In the genomic region with DNA sequence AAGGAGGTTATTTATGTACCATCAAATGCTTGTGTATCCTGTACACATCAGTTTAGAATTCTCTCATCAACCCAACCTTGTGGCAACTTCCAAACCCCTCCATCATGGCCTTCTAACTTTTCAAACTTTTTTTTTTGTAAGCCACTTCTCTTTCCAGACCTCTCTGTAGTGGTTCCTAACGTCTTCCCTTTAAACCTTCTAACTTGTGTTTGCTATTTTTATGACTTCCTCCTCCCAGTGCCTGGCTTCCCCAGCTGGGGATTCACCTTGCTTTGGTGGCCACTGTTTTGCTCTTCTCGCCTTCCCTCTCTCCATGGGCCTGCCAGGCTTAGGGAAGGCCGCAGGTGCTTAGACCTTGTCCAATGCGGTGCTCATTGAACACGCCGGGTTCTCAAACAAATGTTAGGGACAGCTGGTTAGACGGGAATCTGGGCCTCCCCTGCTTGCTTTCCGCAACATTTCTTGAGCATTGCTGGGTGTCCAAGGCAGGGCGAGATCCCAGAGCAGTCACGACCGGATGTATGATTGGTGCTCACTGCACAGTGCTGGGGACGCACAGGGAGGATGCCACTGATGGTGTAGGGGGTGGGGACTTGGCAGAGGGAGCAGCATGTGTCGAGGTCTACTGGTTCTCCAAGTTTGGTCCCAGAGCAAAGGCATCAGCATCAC, we compare ENCODE assay signal across 10 cellular contexts. TPM values are rescaled to one million over a fixed set of nuclear protein-coding genes. Genes with fewer than 3 reads are reported as not detected.
A peak's percentile ranks its signal among the peaks of the same experiment; 100 is the strongest.
DNase-seq lines count a peak whose midpoint lies in the region; ATAC-seq and TF ChIP-seq lines count a peak whose summit lies in the region.
"Had no signal": no experiment of that assay in that cellular context is flagged by ENCODE, and none has a peak within 500 bp of the region (broad histone marks: within the 10 kb centered on the region; RNA-seq: fewer than 3 reads in every experiment).

No MANE protein-coding gene starts in this region.

- DNase-seq in activated naive CD4-positive, alpha-beta T cell treated with anti-CD3 and anti-CD28 coated beads, Interleukin-2, amount 50 U/mL, for 72 hours (ENCODE audit: low spot score in 2 of 2) = no peak
- DNase-seq in PC-9 (no peak), left ventricle myocardium superior (no peak), transverse colon (no peak), SKM-1 (lab: John Stamatoyannopoulos, UW; ENCODE audit: unreplicated experiment) (no peak), cerebellar cortex (ENCODE audit: low spot score) (no peak)
- DNase-seq in stimulated activated naive CD4-positive, alpha-beta T cell treated with Interleukin-2 at 50 U/mL for 16 hours (lab: John Stamatoyannopoulos, UW) = no peak
- DNase-seq: NCI-H2107 had no signal

- H3K4me1 ChIP-seq in PC-9 (replicated peaks; ENCODE audit: insufficient read depth) (0 out of 2 replicates have a peak, but pooled peaks cover 8% of the 10 kb centered on the region), transverse colon (peaks cover 4 to 33% (median 28%) of the 10 kb centered on the region in 4 donors)

- H3K9me3 Mint-ChIP-seq in activated naive CD4-positive, alpha-beta T cell treated with anti-CD3 and anti-CD28 coated beads, Interleukin-2, amount 50 U/mL, for 24 hours = no peaks in the 10 kb centered on the region
- no peaks in the 10 kb centered on the region for H3K9me3 Mint-ChIP-seq in activated naive CD4-positive, alpha-beta T cell treated with anti-CD3 and anti-CD28 coated beads, Interleukin-2, amount 50 U/mL, for 72 hours

- no peaks in the 10 kb centered on the region for H3K9me2 ChIP-seq in PC-9 (ENCODE audit: insufficient read depth)

- H3F3A ChIP-seq in PC-9 (ENCODE audit: insufficient read depth, low read depth) = peaks cover 20% of the 10 kb centered on the region; the same call in 1 of the 2 replicates

- H2AFZ ChIP-seq in PC-9 = peak overlapping the region; percentile 100

- no peak for ATAC-seq in activated naive CD4-positive, alpha-beta T cell treated with anti-CD3 and anti-CD28 coated beads, Interleukin-2, amount 50 U/mL, for 72 hours
- ATAC-seq in left ventricle myocardium superior = peak; percentile 6

- WGBS in transverse colon (ENCODE audit: low coverage in 1 of 2), 2 donors = 39 to 48% methylated on average over 7 to 13 of the region's 13 CpGs

- peaks cover 37% of the 10 kb centered on the region for H3K4me1 Mint-ChIP-seq in activated naive CD4-positive, alpha-beta T cell treated with anti-CD3 and anti-CD28 coated beads, Interleukin-2, amount 50 U/mL, for 24 hours

- no peaks in the 10 kb centered on the region for H3K36me3 ChIP-seq in PC-9 (ENCODE audit: low read depth)
- H3K36me3 ChIP-seq in transverse colon = no peaks in the 10 kb centered on the region
- H3K36me3 ChIP-seq: gastroesophageal sphincter had no signal

- H3K4me3 ChIP-seq in PC-9 = peak overlapping the region; percentile 61; the same call in 1 of the 2 replicates
- H3K4me3 ChIP-seq in transverse colon = no peak overlapping the region

- H3K27me3 Mint-ChIP-seq in activated naive CD4-positive, alpha-beta T cell treated with anti-CD3 and anti-CD28 coated beads, Interleukin-2, amount 50 U/mL, for 24 hours = no peaks in the 10 kb centered on the region

- in situ Hi-C loops in transverse colon (cut with MboI; ENCODE audit: low pct_ligation_motif_present in 1 of 4, low pct_unique_long_range_greater_than_20kb in 1 of 4, low sequenced_read_pairs in 3 of 4) = no loop called here

- no peaks in the 10 kb centered on the region for H3K36me3 Mint-ChIP-seq in activated naive CD4-positive, alpha-beta T cell treated with anti-CD3 and anti-CD28 coated beads, Interleukin-2, amount 50 U/mL, for 24 hours
- no peaks in the 10 kb centered on the region for H3K36me3 Mint-ChIP-seq in activated naive CD4-positive, alpha-beta T cell treated with anti-CD3 and anti-CD28 coated beads, Interleukin-2, amount 50 U/mL, for 72 hours

- H3K4me2 ChIP-seq in PC-9 = peak overlapping the region; percentile 96

- H4K20me1 ChIP-seq in PC-9 (ENCODE audit: insufficient read depth) = no peaks in the 10 kb centered on the region; the same call in 1 of the 2 replicates

- TF ChIP-seq EP300 in transverse colon (IDR thresholded peaks at IDR 0.05; ENCODE audit: low read depth) = no peak

- H3K27ac ChIP-seq in PC-9 (no peak overlapping the region), transverse colon (peak overlapping the region in 3 of 4 donors; percentile 66 to 84 (median 83))

- intact Hi-C loops in PC-9 (cut with micrococcal nuclease; ENCODE audit: unreplicated experiment) = loop anchor here (2.0 kb wide), 1 partner anchor 144 kb away; a partner anchor contains a TSS
- intact Hi-C loops in left ventricle myocardium superior (cut with micrococcal nuclease) = no loop called here
- intact Hi-C loops in transverse colon (cut with DNase I; ENCODE audit: low total_unique reads) = no loop called here

- peak overlapping the region; percentile 76 for H3K27ac Mint-ChIP-seq in activated naive CD4-positive, alpha-beta T cell treated with anti-CD3 and anti-CD28 coated beads, Interleukin-2, amount 50 U/mL, for 24 hours
- H3K27ac Mint-ChIP-seq in activated naive CD4-positive, alpha-beta T cell treated with anti-CD3 and anti-CD28 coated beads, Interleukin-2, amount 50 U/mL, for 72 hours = peak overlapping the region in 1 of 2 donors; percentile 88

- CTCF ChIA-PET in PC-9 (lab: Charles Lee) = no interaction called here

- POLR2A ChIA-PET in PC-9 (lab: Charles Lee; ENCODE audit: unreplicated experiment) = interaction anchor here (0.7 kb wide), 1 partner anchor 368 kb away, joined by 26 read pairs; no protein-coding TSS in a partner anchor

- no TSS peak for BruUV-seq in PC-9 (replicated peaks; lab: Mats Ljungman, UMichigan)

- no peak for TF ChIP-seq CTCF in PC-9 (conservative IDR thresholded peaks at IDR 0.05)
- TF ChIP-seq CTCF in transverse colon (IDR thresholded peaks at IDR 0.05) = no peak

- peak overlapping the region; percentile 75 for H3K4me3 Mint-ChIP-seq in activated naive CD4-positive, alpha-beta T cell treated with anti-CD3 and anti-CD28 coated beads, Interleukin-2, amount 50 U/mL, for 24 hours

- H3K9me3 ChIP-seq in PC-9 (ENCODE audit: insufficient read depth, low read depth) (no peaks in the 10 kb centered on the region), transverse colon (no peaks in the 10 kb centered on the region)
- H3K9me3 ChIP-seq: gastroesophageal sphincter had no signal

- H3K79me2 ChIP-seq in PC-9 (ENCODE audit: low read depth) = peaks cover 22% of the 10 kb centered on the region

- no peak for TF ChIP-seq POLR2A in transverse colon (IDR thresholded peaks at IDR 0.05)

- H3K27me3 ChIP-seq in PC-9 (ENCODE audit: insufficient read depth, low read depth) (no peaks in the 10 kb centered on the region), transverse colon (no peaks in the 10 kb centered on the region)
- H3K27me3 ChIP-seq: gastroesophageal sphincter had no signal

RNA-seq across cellular contexts. Expression of a gene that starts 1.1 kb away (rescaled TPM):
- total RNA-seq in activated naive CD4-positive, alpha-beta T cell treated with anti-CD3 and anti-CD28 coated beads, Interleukin-2, amount 50 U/mL, for 72 hours = 10 to 100 TPM; 31.5 to 32.7 TPM
- total RNA-seq in PC-9 (2021) (34.0 and 37.5 TPM in 2 replicates), left ventricle myocardium superior (18.0 TPM), transverse colon (10 to 100 TPM; 21.3 to 27.3 (median 22.0) TPM)

RNA-seq across cellular contexts. Expression of a gene that starts 28.1 kb away (rescaled TPM):
- 10 to 100 TPM; 63.6 to 91.4 TPM for total RNA-seq in activated naive CD4-positive, alpha-beta T cell treated with anti-CD3 and anti-CD28 coated beads, Interleukin-2, amount 50 U/mL, for 72 hours
- 42.6 and 48.3 TPM in 2 replicates for total RNA-seq in PC-9 (2021)
- 79.3 TPM for total RNA-seq in left ventricle myocardium superior
- 10 to 100 TPM in 3 of 4 donors, 1 to 10 TPM in 1; 4.9 to 97.5 (median 46.9) TPM for total RNA-seq in transverse colon

RNA-seq across cellular contexts. Expression of a gene that starts 28.2 kb away (rescaled TPM):
- 100 to 1,000 TPM in 1 of 2 donors, 10 to 100 TPM in 1; 45.9 to 101 TPM for total RNA-seq in activated naive CD4-positive, alpha-beta T cell treated with anti-CD3 and anti-CD28 coated beads, Interleukin-2, amount 50 U/mL, for 72 hours
- 18.2 and 21.0 TPM in 2 replicates for total RNA-seq in PC-9 (2021)
- total RNA-seq in left ventricle myocardium superior = 0.35 TPM
- total RNA-seq in transverse colon = 1 to 10 TPM in 2 of 4 donors, not detected in 2; 1.4 to 1.6 TPM

RNA-seq across cellular contexts. Expression of a gene that starts 52.5 kb away (rescaled TPM):
- total RNA-seq in activated naive CD4-positive, alpha-beta T cell treated with anti-CD3 and anti-CD28 coated beads, Interleukin-2, amount 50 U/mL, for 72 hours = 10 to 100 TPM; 40.3 to 66.7 TPM
- total RNA-seq in PC-9 (2021) = 72.9 and 102 TPM in 2 replicates
- 22.8 TPM for total RNA-seq in left ventricle myocardium superior
- 10 to 100 TPM; 45.0 to 96.9 (median 64.4) TPM for total RNA-seq in transverse colon
